In genomic region chr7:21412291-21412896, GRCh38 we compare ENCODE assay signal across 11 cellular contexts. TPM values are rescaled to one million over a fixed set of nuclear protein-coding genes. Genes with fewer than 3 reads are reported as not detected.
DNase-seq lines count a peak whose midpoint lies in the region; ATAC-seq lines count a peak whose summit lies in the region.
"Had no signal": no experiment of that assay in that cellular context is flagged by ENCODE, and none has a peak within 500 bp of the region (broad histone marks: within the 10 kb centered on the region; RNA-seq: fewer than 3 reads in every experiment).

No MANE protein-coding gene starts in this region.

- H3K27me3 ChIP-seq in CD4-positive, alpha-beta memory T cell (ENCODE audit: insufficient read depth, low read length) = no peaks in the 10 kb centered on the region
- H3K27me3 ChIP-seq in effector memory CD4-positive, alpha-beta T cell (replicated peaks; ENCODE audit: control insufficient read depth, insufficient read depth, low read length, poor library complexity, severe bottlenecking) = no peaks in the 10 kb centered on the region
- no peaks in the 10 kb centered on the region for H3K27me3 ChIP-seq in trophoblast cell (ENCODE audit: insufficient read depth, low read length)
- H3K27me3 ChIP-seq: colonic mucosa had no signal

- no CpG with 5 or more reads among the region's 1 CpG for WGBS in trophoblast cell (ENCODE audit: extremely low coverage, insufficient coverage, insufficient read length)

- no peak overlapping the region for H2BK5ac ChIP-seq in trophoblast cell (ENCODE audit: low read depth, low read length, poor library complexity)

- no peaks in the 10 kb centered on the region for H3K9me3 ChIP-seq in CD4-positive, alpha-beta memory T cell (ENCODE audit: control insufficient read depth in 1 of 2, low read length in 2 of 2)
- no peaks in the 10 kb centered on the region for H3K9me3 ChIP-seq in effector memory CD4-positive, alpha-beta T cell (ENCODE audit: control insufficient read depth, low read length)
- H3K9me3 ChIP-seq in trophoblast cell (ENCODE audit: insufficient read depth, low read depth, low read length) = no peaks in the 10 kb centered on the region
- H3K9me3 ChIP-seq: colonic mucosa had no signal

- H3K18ac ChIP-seq in trophoblast cell (ENCODE audit: low read length) = no peak overlapping the region

- H3K79me1 ChIP-seq in trophoblast cell (ENCODE audit: low read length) = no peaks in the 10 kb centered on the region

- H3K4me1 Mint-ChIP-seq in CD4-positive, alpha-beta memory T cell = peaks cover 30 to 46% (median 37%) of the 10 kb centered on the region in 4 donors
- H3K4me1 Mint-ChIP-seq in activated T-helper 2 cell treated with anti-CD3 and anti-CD28 coated beads, Interferon-gamma antibody, Interleukin-2, Interleukin-4, amounts not matched to agents 10 μg/mL and 5 μg/mL and 100 μg/mL, durations not matched to agents 14 hours and 24 hours and 36 hours (ENCODE audit: low read depth) = peaks cover 39% of the 10 kb centered on the region

- no peak overlapping the region for H3K4me3 ChIP-seq in CD4-positive, alpha-beta memory T cell (ENCODE audit: low read length in 2 of 2)
- H3K4me3 ChIP-seq in effector memory CD4-positive, alpha-beta T cell (ENCODE audit: insufficient read depth, low read depth, low read length, poor library complexity, severe bottlenecking) = no peak overlapping the region
- H3K4me3 ChIP-seq in trophoblast cell (ENCODE audit: low read depth, low read length) = no peak overlapping the region
- H3K4me3 ChIP-seq: colonic mucosa, SK-N-MC had no signal

- peak in 4 of 5 donors; percentile 21 to 30 (median 26) for DNase-seq in CD4-positive, alpha-beta memory T cell
- DNase-seq in activated T-helper 2 cell treated with anti-CD3 and anti-CD28 coated beads, Interferon-gamma antibody, Interleukin-2, Interleukin-4, amounts not matched to agents 10 μg/mL and 5 μg/mL and 100 μg/mL, durations not matched to agents 14 hours and 24 hours and 36 hours (ENCODE audit: low spot score) = no peak
- DNase-seq in effector memory CD4-positive, alpha-beta T cell = no peak
- no peak for DNase-seq in trophoblast cell
- DNase-seq in kidney glomerular epithelial cell (lab: John Stamatoyannopoulos, UW) = no peak
- no peak for DNase-seq in SK-N-DZ (ENCODE audit: low spot score)
- DNase-seq: colonic mucosa had no signal

- no peak overlapping the region for H2BK12ac ChIP-seq in trophoblast cell (ENCODE audit: low read length)

- intact Hi-C loops in CD4-positive, alpha-beta memory T cell (cut with micrococcal nuclease) = no loop called here
- intact Hi-C loops in activated T-helper 2 cell treated with anti-CD3 and anti-CD28 coated beads, Interferon-gamma antibody, Interleukin-2, Interleukin-4, amounts not matched to agents 10 μg/mL and 5 μg/mL and 100 μg/mL, durations not matched to agents 14 hours and 24 hours and 36 hours (cut with micrococcal nuclease) = no loop called here

- no peak overlapping the region for H2AFZ ChIP-seq in trophoblast cell (ENCODE audit: insufficient read depth, low read length, poor library complexity)

- no peak overlapping the region for H4K91ac ChIP-seq in trophoblast cell (ENCODE audit: low read depth, low read length)

- H3K36me3 Mint-ChIP-seq in CD4-positive, alpha-beta memory T cell = peaks cover 0 to 5% of the 10 kb centered on the region in 2 donors
- H3K36me3 Mint-ChIP-seq in activated T-helper 2 cell treated with anti-CD3 and anti-CD28 coated beads, Interferon-gamma antibody, Interleukin-2, Interleukin-4, amounts not matched to agents 10 μg/mL and 5 μg/mL and 100 μg/mL, durations not matched to agents 14 hours and 24 hours and 36 hours (ENCODE audit: low read depth) = peaks cover 10% of the 10 kb centered on the region

- H3K36me3 ChIP-seq in CD4-positive, alpha-beta memory T cell (ENCODE audit: insufficient read depth, low read length) = no peaks in the 10 kb centered on the region
- H3K36me3 ChIP-seq in effector memory CD4-positive, alpha-beta T cell (ENCODE audit: control insufficient read depth, insufficient read depth, low read length) = no peaks in the 10 kb centered on the region
- no peaks in the 10 kb centered on the region for H3K36me3 ChIP-seq in trophoblast cell (ENCODE audit: control insufficient read depth in 1 of 2, insufficient read depth in 2 of 2, low read length in 2 of 2)
- H3K36me3 ChIP-seq: colonic mucosa had no signal

- POLR2A ChIA-PET in CD4-positive, alpha-beta memory T cell (lab: Charles Lee; ENCODE audit: partially characterized antibody) = interaction anchor here (0.6 to 3.2 kb wide), 6 partner anchors 13 to 74 kb away, joined by 3 to 24 read pairs (median 3); partner anchors contain the start of gene SP4

- H3K4ac ChIP-seq in trophoblast cell (ENCODE audit: low read depth, low read length) = no peak overlapping the region

- H3K27ac Mint-ChIP-seq in CD4-positive, alpha-beta memory T cell = peak overlapping the region; percentile 48 to 87 (median 66)
- peak overlapping the region; percentile 51 for H3K27ac Mint-ChIP-seq in activated T-helper 2 cell treated with anti-CD3 and anti-CD28 coated beads, Interferon-gamma antibody, Interleukin-2, Interleukin-4, amounts not matched to agents 10 μg/mL and 5 μg/mL and 100 μg/mL, durations not matched to agents 14 hours and 24 hours and 36 hours

- no peak overlapping the region for H4K12ac ChIP-seq in trophoblast cell (ENCODE audit: low read depth, low read length)

- no peak overlapping the region for H3K4me2 ChIP-seq in trophoblast cell (ENCODE audit: low read length)

- peaks cover 0 to 4% of the 10 kb centered on the region in 2 donors for H3K27me3 Mint-ChIP-seq in CD4-positive, alpha-beta memory T cell
- H3K27me3 Mint-ChIP-seq in activated T-helper 2 cell treated with anti-CD3 and anti-CD28 coated beads, Interferon-gamma antibody, Interleukin-2, Interleukin-4, amounts not matched to agents 10 μg/mL and 5 μg/mL and 100 μg/mL, durations not matched to agents 14 hours and 24 hours and 36 hours (ENCODE audit: low read depth) = peaks cover 4% of the 10 kb centered on the region

- CTCF ChIA-PET in CD4-positive, alpha-beta memory T cell (lab: Charles Lee; ENCODE audit: partially characterized antibody) = interaction anchor here (0.9 to 1.9 kb wide), 7 partner anchors 14 to 157 kb away, joined by 3 to 9 read pairs (median 4); no protein-coding TSS in a partner anchor

- no peak overlapping the region for H2AK5ac ChIP-seq in trophoblast cell (ENCODE audit: low read length)

- ATAC-seq in GM19035 (IDR thresholded peaks at IDR 0.05; ENCODE audit: unreplicated experiment) (peak; percentile 79), HG02870 (IDR thresholded peaks at IDR 0.05; ENCODE audit: unreplicated experiment) (peak; percentile 67)

- no peak overlapping the region for H3K14ac ChIP-seq in trophoblast cell (ENCODE audit: low read length)

- peak overlapping the region in 7 of 8 donors; percentile 4 to 63 (median 51) for H3K4me3 Mint-ChIP-seq in CD4-positive, alpha-beta memory T cell
- no peak overlapping the region for H3K4me3 Mint-ChIP-seq in activated T-helper 2 cell treated with anti-CD3 and anti-CD28 coated beads, Interferon-gamma antibody, Interleukin-2, Interleukin-4, amounts not matched to agents 10 μg/mL and 5 μg/mL and 100 μg/mL, durations not matched to agents 14 hours and 24 hours and 36 hours (ENCODE audit: low read depth)

- no peaks in the 10 kb centered on the region for H3K9me3 Mint-ChIP-seq in CD4-positive, alpha-beta memory T cell
- peaks cover 9% of the 10 kb centered on the region for H3K9me3 Mint-ChIP-seq in activated T-helper 2 cell treated with anti-CD3 and anti-CD28 coated beads, Interferon-gamma antibody, Interleukin-2, Interleukin-4, amounts not matched to agents 10 μg/mL and 5 μg/mL and 100 μg/mL, durations not matched to agents 14 hours and 24 hours and 36 hours

- H3K4me1 ChIP-seq in CD4-positive, alpha-beta memory T cell (ENCODE audit: insufficient read depth, low read length) = peaks cover 31% of the 10 kb centered on the region
- peaks cover 4% of the 10 kb centered on the region for H3K4me1 ChIP-seq in effector memory CD4-positive, alpha-beta T cell (ENCODE audit: control insufficient read depth, insufficient read depth, low read length, poor library complexity, severe bottlenecking)
- H3K4me1 ChIP-seq in trophoblast cell (ENCODE audit: control insufficient read depth in 1 of 2, insufficient read depth in 2 of 2, low read length in 2 of 2) = no peaks in the 10 kb centered on the region
- H3K4me1 ChIP-seq: colonic mucosa had no signal

- no peak overlapping the region for H3K27ac ChIP-seq in CD4-positive, alpha-beta memory T cell (ENCODE audit: low read depth, low read length)
- H3K27ac ChIP-seq in effector memory CD4-positive, alpha-beta T cell (ENCODE audit: insufficient read depth, low read length, poor library complexity, severe bottlenecking) = no peak overlapping the region
- H3K27ac ChIP-seq in trophoblast cell (ENCODE audit: low read depth, low read length) = no peak overlapping the region
- H3K27ac ChIP-seq: C4-2B, colonic mucosa, SK-N-MC had no signal

- H3K9ac ChIP-seq in trophoblast cell (ENCODE audit: low read length) = no peak overlapping the region

- no peak overlapping the region for H3K23ac ChIP-seq in trophoblast cell (ENCODE audit: low read length)

- H3K79me2 ChIP-seq in trophoblast cell (ENCODE audit: control insufficient read depth, insufficient read depth, low read length, poor library complexity) = no peaks in the 10 kb centered on the region

- no peak overlapping the region for H4K8ac ChIP-seq in trophoblast cell (ENCODE audit: low read depth, low read length)

- no peak overlapping the region for H2BK120ac ChIP-seq in trophoblast cell (ENCODE audit: insufficient read depth, low read length, poor library complexity)

RNA-seq across cellular contexts. Expression of gene SP4, which starts 15.5 kb away (rescaled TPM):
- total RNA-seq in CD4-positive, alpha-beta memory T cell = 10 to 100 TPM; 45.8 to 47.4 TPM
- 10 to 100 TPM in 1 of 2 donors, 1 to 10 TPM in 1; 8.2 to 11.5 TPM for polyA plus RNA-seq in CD4-positive, alpha-beta memory T cell
- 17.9 and 19.2 TPM in 2 replicates for total RNA-seq in activated T-helper 2 cell treated with anti-CD3 and anti-CD28 coated beads, Interferon-gamma antibody, Interleukin-2, Interleukin-4, amounts not matched to agents 10 μg/mL and 5 μg/mL and 100 μg/mL, durations not matched to agents 14 hours and 24 hours and 36 hours
- 1.4 and 1.9 TPM in 2 replicates for polyA plus RNA-seq in trophoblast cell (2013)
- polyA plus RNA-seq in SK-N-DZ (2014; cell fraction: cytosol; rRNA removed) = 14.8 and 15.1 TPM in 2 replicates
- polyA plus RNA-seq in SK-N-DZ (2014; cell fraction: nucleus; rRNA removed) = 9.3 and 10.6 TPM in 2 replicates

Comparison
In these comparisons a context has a peak if more than half of its experiments do, and no peak if none do; other contexts are left out.
1. DNase-seq: peak in CD4-positive, alpha-beta memory T cell (4 of 5); none in activated T-helper 2 cell treated with anti-CD3 and anti-CD28 coated beads, Interferon-gamma antibody, Interleukin-2, Interleukin-4, amounts not matched to agents 10 μg/mL and 5 μg/mL and 100 μg/mL, durations not matched to agents 14 hours and 24 hours and 36 hours (single experiment), effector memory CD4-positive, alpha-beta T cell (0 of 3), trophoblast cell (0 of 2), kidney glomerular epithelial cell (single experiment) and SK-N-DZ (single experiment).